Comparison of ENCODE assay signal across 15 cellular contexts in the genomic region with DNA sequence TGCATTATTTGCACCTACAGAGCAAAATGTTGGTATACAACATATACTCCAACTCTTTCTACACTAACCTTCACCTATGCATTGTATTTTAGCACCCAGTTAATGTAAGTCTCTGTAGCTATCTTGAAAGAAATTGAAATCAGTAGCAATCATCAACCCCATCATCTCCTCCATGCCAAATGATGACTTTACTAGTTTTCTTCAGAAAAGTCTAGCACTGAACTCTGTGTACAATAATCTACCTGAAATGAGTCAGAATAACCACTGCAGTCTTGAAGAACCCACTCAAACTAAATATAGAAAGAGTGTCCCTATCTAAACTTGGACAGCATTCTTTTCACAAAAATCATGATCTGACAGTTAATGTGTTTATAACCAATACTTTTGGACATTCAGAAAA. TPM values are rescaled to one million over a fixed set of nuclear protein-coding genes. Genes with fewer than 3 reads are reported as not detected.
A peak's percentile ranks its signal among the peaks of the same experiment; 100 is the strongest.
DNase-seq lines count a peak whose midpoint lies in the region; ATAC-seq and TF ChIP-seq lines count a peak whose summit lies in the region.
"Had no signal": no experiment of that assay in that cellular context is flagged by ENCODE, and none has a peak within 500 bp of the region (broad histone marks: within the 10 kb centered on the region; RNA-seq: fewer than 3 reads in every experiment).

No MANE protein-coding gene starts in this region.

- peaks cover 4% of the 10 kb centered on the region for H3K36me3 Mint-ChIP-seq in activated naive CD8-positive, alpha-beta T cell
- H3K36me3 Mint-ChIP-seq: activated naive CD8-positive, alpha-beta T cell treated with anti-CD3 and anti-CD28 coated beads, Interleukin-2, amount 10 ng/mL, durations not matched to agents 7 days and 5 days had no signal

- no peak for DNase-seq in omental fat pad (ENCODE audit: low spot score)
- DNase-seq in GM19240 (ENCODE audit: insufficient read length, low spot score), result no peak
- DNase-seq in 8988T, result no peak
- DNase-seq: activated naive CD8-positive, alpha-beta T cell treated with anti-CD3 and anti-CD28 coated beads, Interleukin-2, amount 10 ng/mL, durations not matched to agents 7 days and 5 days; CD4-positive, CD25-positive, alpha-beta regulatory T cell; left ventricle myocardium superior; NCI-H1092 treated with DMSO at 0.1 percent for 48 hours; NCI-H226; psoas muscle; tibial artery had no signal

- H3K4me1 Mint-ChIP-seq in activated naive CD8-positive, alpha-beta T cell (ENCODE audit: low read depth), result peaks cover 65% of the 10 kb centered on the region

- ATAC-seq in GM18870 (IDR thresholded peaks at IDR 0.05; ENCODE audit: unreplicated experiment) (peak; percentile 72), HG02678 (IDR thresholded peaks at IDR 0.05; ENCODE audit: unreplicated experiment) (peak; percentile 61), omental fat pad (ENCODE audit: low FRiP score) (peak; percentile 8), HG03378 (IDR thresholded peaks at IDR 0.05; ENCODE audit: unreplicated experiment) (no peak)
- ATAC-seq: esophagus mucosa, left ventricle myocardium superior, psoas muscle had no signal

- H3K27me3 Mint-ChIP-seq in activated naive CD8-positive, alpha-beta T cell, result no peaks in the 10 kb centered on the region
- H3K27me3 Mint-ChIP-seq: activated naive CD8-positive, alpha-beta T cell treated with anti-CD3 and anti-CD28 coated beads, Interleukin-2, amount 10 ng/mL, durations not matched to agents 7 days and 5 days; CD4-positive, CD25-positive, alpha-beta regulatory T cell had no signal

- no peak for TF ChIP-seq CTCF in omental fat pad (IDR thresholded peaks at IDR 0.05)

- no peaks in the 10 kb centered on the region for H3K9me3 Mint-ChIP-seq in activated naive CD8-positive, alpha-beta T cell (ENCODE audit: low read depth)
- H3K9me3 Mint-ChIP-seq: activated naive CD8-positive, alpha-beta T cell treated with anti-CD3 and anti-CD28 coated beads, Interleukin-2, amount 10 ng/mL, durations not matched to agents 7 days and 5 days had no signal

- H3K27ac Mint-ChIP-seq in activated naive CD8-positive, alpha-beta T cell, result peak overlapping the region; percentile 2
- H3K27ac Mint-ChIP-seq: activated naive CD8-positive, alpha-beta T cell treated with anti-CD3 and anti-CD28 coated beads, Interleukin-2, amount 10 ng/mL, durations not matched to agents 7 days and 5 days had no signal

- H3K4me3 Mint-ChIP-seq in activated naive CD8-positive, alpha-beta T cell, result no peak overlapping the region
- H3K4me3 Mint-ChIP-seq: activated naive CD8-positive, alpha-beta T cell treated with anti-CD3 and anti-CD28 coated beads, Interleukin-2, amount 10 ng/mL, durations not matched to agents 7 days and 5 days had no signal

RNA-seq across cellular contexts. Expression of a gene that starts 9.8 kb away (rescaled TPM):
- total RNA-seq in omental fat pad, result 10 to 100 TPM; 25.2 to 70.9 (median 34.2) TPM
